In the genomic region with DNA sequence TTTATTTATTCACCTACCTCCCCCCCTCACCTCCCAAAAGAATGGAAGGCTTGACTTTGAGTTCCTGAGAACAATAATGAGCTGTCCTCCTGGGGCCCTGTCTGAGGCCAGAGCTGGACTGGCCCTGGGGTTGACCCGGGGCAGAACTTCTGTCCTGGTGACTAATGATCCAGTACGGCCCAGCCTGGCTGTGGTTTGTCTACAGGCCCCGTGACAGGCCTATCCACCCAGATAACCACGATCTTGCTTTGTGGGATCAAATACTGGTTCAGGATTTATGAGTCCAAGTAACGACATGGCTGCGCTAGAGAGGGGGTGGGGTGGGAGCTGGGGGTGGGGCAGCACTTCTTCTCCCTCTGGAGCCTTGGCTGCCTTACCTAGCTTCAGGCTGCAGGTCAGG, we compare ENCODE assay signal across 12 cellular contexts.
"Had no signal": no experiment of that assay in that cellular context is flagged by ENCODE, and none has a peak within 500 bp of the region (broad histone marks: within the 10 kb centered on the region; RNA-seq: fewer than 3 reads in every experiment).

No MANE protein-coding gene starts in this region.

- DNase-seq: activated CD4-positive, alpha-beta T cell treated with anti-CD3 and anti-CD28 coated beads for 1 hour; activated gamma-delta T cell treated with Interleukin-2 at 50 U/mL for 16 hours; activated T-cell treated with anti-CD3 and anti-CD28 coated beads, Interleukin-2, amount 50 U/mL, for 1 hour; aorta; foreskin fibroblast; kidney; left ventricle myocardium inferior; naive thymus-derived CD8-positive, alpha-beta T cell; stimulated activated CD4-positive, alpha-beta T cell treated with anti-CD3 and anti-CD28 coated beads, Interleukin-4, amount 100 ng/mL, for 24 hours; stimulated activated naive CD8-positive, alpha-beta T cell treated with anti-CD3 and anti-CD28 coated beads, Interleukin-15, amount 100 ng/mL, for 72 hours had no signal

- ATAC-seq: naive thymus-derived CD8-positive, alpha-beta T cell; stimulated activated naive CD8-positive, alpha-beta T cell treated with anti-CD3 and anti-CD28 coated beads, Interleukin-15, amount 100 ng/mL, for 72 hours had no signal

- FAIRE-seq: endometrium, kidney, urothelium cell line had no signal
